Comparison of ENCODE assay signal across 9 cellular contexts in genomic region chr11:71372693-71373657, GRCh38.
DNase-seq lines count a peak whose midpoint lies in the region; TF ChIP-seq lines count a peak whose summit lies in the region.
"Had no signal": no experiment of that assay in that cellular context is flagged by ENCODE, and none has a peak within 500 bp of the region (broad histone marks: within the 10 kb centered on the region; RNA-seq: fewer than 3 reads in every experiment).

No MANE protein-coding gene starts in this region.

- H3K4me2 ChIP-seq in mammary epithelial cell (ENCODE audit: insufficient read depth, low read depth, low read length), result no peak overlapping the region

- H3K27me3 ChIP-seq in mammary epithelial cell (ENCODE audit: insufficient read depth, low read length), result peaks cover 2% of the 10 kb centered on the region

- no peaks in the 10 kb centered on the region for H3K36me3 ChIP-seq in mammary epithelial cell (ENCODE audit: insufficient read depth, low read length)

- no peaks in the 10 kb centered on the region for H3K79me2 ChIP-seq in mammary epithelial cell (ENCODE audit: insufficient read depth, low read length)

- DNase-seq in EH (ENCODE audit: low read depth) (peak; percentile 46), HS-27A (ENCODE audit: low read depth) (peak; percentile 7), mammary epithelial cell (peak; percentile 17), neural crest cell (ENCODE audit: low read depth, low spot score) (no peak), UCSD-AML1 (lab: John Stamatoyannopoulos, UW; ENCODE audit: unreplicated experiment) (no peak), activated T-cell treated with anti-CD3 and anti-CD28 coated beads for 4 hours (no peak)
- no peak for DNase-seq in activated effector memory CD4-positive, alpha-beta T cell treated with anti-CD3 and anti-CD28 coated beads, Interleukin-2, amount 50 U/mL, for 16 hours
- no peak for DNase-seq in activated CD4-positive, CD25-positive, alpha-beta regulatory T cell treated with anti-CD3 and anti-CD28 coated beads, Interleukin-2, amount 50 U/mL, for 72 hours
- DNase-seq: activated CD8-positive, alpha-beta T cell treated with anti-CD3 and anti-CD28 coated beads for 36 hours had no signal

- H3K36me3 Mint-ChIP-seq in neural crest cell (ENCODE audit: low read depth), result no peaks in the 10 kb centered on the region

- in situ Hi-C loops in mammary epithelial cell (cut with MboI; ENCODE audit: low sequenced_read_pairs in 2 of 2), result no loop called here

- peaks cover 25% of the 10 kb centered on the region for H3K27me3 Mint-ChIP-seq in neural crest cell (ENCODE audit: low read depth)

- no peak overlapping the region for H2AFZ ChIP-seq in mammary epithelial cell (ENCODE audit: low read depth, low read length)

- H3K9me3 Mint-ChIP-seq in neural crest cell, result peaks cover 8% of the 10 kb centered on the region

- H3K4me1 ChIP-seq in mammary epithelial cell (ENCODE audit: insufficient read depth, low read length), result no peaks in the 10 kb centered on the region

- H3K9ac ChIP-seq in mammary epithelial cell (ENCODE audit: insufficient read depth, low read length), result no peak overlapping the region

- H3K4me1 Mint-ChIP-seq in neural crest cell, result no peaks in the 10 kb centered on the region

- H3K27ac ChIP-seq in mammary epithelial cell (ENCODE audit: insufficient read depth, low read depth, low read length), result no peak overlapping the region

- CTCF ChIA-PET in mammary epithelial cell (lab: Charles Lee; ENCODE audit: low non-redundant PET), result no interaction called here

- no peak overlapping the region for H3K27ac Mint-ChIP-seq in neural crest cell (ENCODE audit: unreplicated experiment)
- H3K27ac Mint-ChIP-seq: activated CD8-positive, alpha-beta T cell treated with anti-CD3 and anti-CD28 coated beads for 36 hours had no signal

- TSS peak; percentile 42 for BruUV-seq in mammary epithelial cell (replicated peaks; lab: Mats Ljungman, UMichigan)

- H3K4me3 ChIP-seq in mammary epithelial cell (replicated peaks in 1 of 3; ENCODE audit: insufficient read depth in 1 of 3, low read depth in 2 of 3, low read length in 3 of 3), result no peak overlapping the region

- intact Hi-C loops in mammary epithelial cell (cut with micrococcal nuclease), result loop anchor here (1.0 to 10.0 kb wide), 3 partner anchors 253 to 908 kb away; no protein-coding TSS in a partner anchor

- H4K20me1 ChIP-seq in mammary epithelial cell (ENCODE audit: insufficient read depth, low read length), result no peaks in the 10 kb centered on the region

- TF ChIP-seq CTCF in mammary epithelial cell (conservative IDR thresholded peaks at IDR 0.05 in 1 of 2, IDR thresholded peaks at IDR 0.05 in 1 of 2; ENCODE audit: extremely low read depth in 1 of 2, insufficient read depth in 1 of 2, low read depth in 1 of 2, low read length in 2 of 2) (peak; percentile 42 to 59), neural crest cell (conservative IDR thresholded peaks at IDR 0.05) (peak; percentile 60)

- no peak overlapping the region for H3K4me3 Mint-ChIP-seq in neural crest cell
- H3K4me3 Mint-ChIP-seq: activated CD8-positive, alpha-beta T cell treated with anti-CD3 and anti-CD28 coated beads for 36 hours had no signal

- no peaks in the 10 kb centered on the region for H3K9me3 ChIP-seq in mammary epithelial cell (replicated peaks; ENCODE audit: insufficient read depth, low read length)

- dilution Hi-C loops in mammary epithelial cell (cut with HindIII; ENCODE audit: low sequenced_read_pairs), result no loop called here

- WGBS in mammary epithelial cell (ENCODE audit: low coverage, missing lambda C conversion rate), result 67% methylated on average over 9 of the region's 9 CpGs

Comparison
In these comparisons a context has a peak if more than half of its experiments do, and no peak if none do; other contexts are left out.
1. DNase-seq: peak in EH (single experiment), HS-27A (single experiment) and mammary epithelial cell (single experiment); none in neural crest cell (single experiment), activated effector memory CD4-positive, alpha-beta T cell treated with anti-CD3 and anti-CD28 coated beads, Interleukin-2, amount 50 U/mL, for 16 hours (single experiment), UCSD-AML1 (single experiment), activated T-cell treated with anti-CD3 and anti-CD28 coated beads for 4 hours (single experiment) and activated CD4-positive, CD25-positive, alpha-beta regulatory T cell treated with anti-CD3 and anti-CD28 coated beads, Interleukin-2, amount 50 U/mL, for 72 hours (single experiment).